Comparison of ENCODE assay signal across 33 cellular contexts in the genomic region with DNA sequence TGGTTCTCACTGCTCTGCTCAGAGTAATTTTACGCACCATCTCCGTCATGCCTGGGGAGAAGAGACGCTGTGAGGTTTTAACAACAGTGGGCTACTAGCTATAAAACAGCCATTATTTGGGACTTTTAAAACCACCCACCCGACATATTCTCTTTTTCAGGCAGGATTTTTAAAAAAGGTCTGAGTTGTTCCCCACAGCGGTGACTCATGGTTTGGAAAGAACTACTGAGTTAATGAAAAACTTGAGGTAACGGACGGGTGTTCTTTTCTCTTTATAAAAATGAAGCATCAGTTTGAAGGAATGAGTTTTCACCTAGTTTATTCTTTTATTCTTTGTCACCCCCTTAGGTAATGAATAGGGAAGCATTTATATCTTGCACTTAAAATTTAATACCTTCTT.
DNase-seq lines count a peak whose midpoint lies in the region; ATAC-seq, FAIRE-seq and TF ChIP-seq lines count a peak whose summit lies in the region.
"Had no signal": no experiment of that assay in that cellular context is flagged by ENCODE, and none has a peak within 500 bp of the region (broad histone marks: within the 10 kb centered on the region; RNA-seq: fewer than 3 reads in every experiment).

No MANE protein-coding gene starts in this region.

- H3K4me2 ChIP-seq in A549 = peak overlapping the region; percentile 67
- H3K4me2 ChIP-seq: smooth muscle cell had no signal

- H3K27me3 Mint-ChIP-seq in nephron (ENCODE audit: low read depth) = peaks cover 5% of the 10 kb centered on the region
- H3K27me3 Mint-ChIP-seq in natural killer cell (ENCODE audit: low read depth in 2 of 2) = no peaks in the 10 kb centered on the region
- H3K27me3 Mint-ChIP-seq: activated naive CD8-positive, alpha-beta T cell treated with anti-CD3 and anti-CD28 coated beads, Interleukin-2, amount 50 U/mL, for 24 hours; brain; CD4-positive, alpha-beta memory T cell; natural killer cell treated with Interleukin-12 subunit alpha and Interleukin-12 subunit beta and Interleukin-15 and Interleukin-18, amount 100 ng/mL, for 72 hours; stimulated activated naive CD8-positive, alpha-beta T cell treated with anti-CD3 and anti-CD28 coated beads, Interleukin-15, Interleukin-2, amounts not matched to agents 100 ng/mL and 50 ng/mL, for 24 hours had no signal

- H3K9me3 Mint-ChIP-seq in nephron (no peaks in the 10 kb centered on the region), natural killer cell (no peaks in the 10 kb centered on the region)
- H3K9me3 Mint-ChIP-seq: activated naive CD8-positive, alpha-beta T cell treated with anti-CD3 and anti-CD28 coated beads, Interleukin-2, amount 50 U/mL, for 24 hours; activated T-cell treated with anti-CD3 and anti-CD28 coated beads, Interleukin-2, amount 50 U/mL, for 72 hours; H9; natural killer cell treated with Interleukin-12 subunit alpha and Interleukin-12 subunit beta and Interleukin-15 and Interleukin-18, amount 100 ng/mL, for 72 hours; stimulated activated naive CD8-positive, alpha-beta T cell treated with anti-CD3 and anti-CD28 coated beads, Interleukin-15, Interleukin-2, amounts not matched to agents 100 ng/mL and 50 ng/mL, for 24 hours had no signal

- peaks cover 32% of the 10 kb centered on the region for H3K4me1 ChIP-seq in A549

- 26% methylated on average over 7 of the region's 7 CpGs for WGBS in A549 (ENCODE audit: missing lambda C conversion rate)

- no peak for TF ChIP-seq RAD21 in A549 (conservative IDR thresholded peaks at IDR 0.05 in 1 of 2, IDR thresholded peaks at IDR 0.05 in 1 of 2)

- H3K27ac Mint-ChIP-seq in nephron (peak overlapping the region; percentile 66 to 76 (median 73)), natural killer cell (no peak overlapping the region)
- H3K27ac Mint-ChIP-seq: activated naive CD8-positive, alpha-beta T cell treated with anti-CD3 and anti-CD28 coated beads, Interleukin-2, amount 50 U/mL, for 24 hours; activated T-cell treated with anti-CD3 and anti-CD28 coated beads, Interleukin-2, amount 50 U/mL, for 72 hours; B cell; brain; CD4-positive, alpha-beta memory T cell; H9; natural killer cell treated with Interleukin-12 subunit alpha and Interleukin-12 subunit beta and Interleukin-15 and Interleukin-18, amount 100 ng/mL, for 72 hours; stimulated activated naive CD8-positive, alpha-beta T cell treated with anti-CD3 and anti-CD28 coated beads, Interleukin-15, Interleukin-2, amounts not matched to agents 100 ng/mL and 50 ng/mL, for 24 hours had no signal

- H3K36me3 Mint-ChIP-seq in nephron (ENCODE audit: low read depth) (peaks cover 9% of the 10 kb centered on the region), natural killer cell (no peaks in the 10 kb centered on the region)

- intact Hi-C loops in natural killer cell (cut with micrococcal nuclease) = no loop called here

- ATAC-seq in A549 = peak; percentile 45 to 74; a peak in 5 of 6 replicates
- ATAC-seq in natural killer cell = no peak
- no peak for ATAC-seq in HG03378 (IDR thresholded peaks at IDR 0.05; ENCODE audit: unreplicated experiment)
- ATAC-seq: activated naive CD8-positive, alpha-beta T cell treated with anti-CD3 and anti-CD28 coated beads, Interleukin-2, amount 50 U/mL, for 24 hours; activated T-cell treated with anti-CD3 and anti-CD28 coated beads, Interleukin-2, amount 50 U/mL, for 72 hours; natural killer cell treated with Interleukin-12 subunit alpha and Interleukin-12 subunit beta and Interleukin-15 and Interleukin-18, amount 100 ng/mL, for 72 hours had no signal

- no peak for TF ChIP-seq EP300 in A549 (IDR thresholded peaks at IDR 0.05)

- H3K4me3 Mint-ChIP-seq in nephron = no peak overlapping the region
- H3K4me3 Mint-ChIP-seq in natural killer cell = no peak overlapping the region
- H3K4me3 Mint-ChIP-seq: activated naive CD8-positive, alpha-beta T cell treated with anti-CD3 and anti-CD28 coated beads, Interleukin-2, amount 50 U/mL, for 24 hours; activated T-cell treated with anti-CD3 and anti-CD28 coated beads, Interleukin-2, amount 50 U/mL, for 72 hours; B cell; brain; CD4-positive, alpha-beta memory T cell; H9; natural killer cell treated with Interleukin-12 subunit alpha and Interleukin-12 subunit beta and Interleukin-15 and Interleukin-18, amount 100 ng/mL, for 72 hours; stimulated activated naive CD8-positive, alpha-beta T cell treated with anti-CD3 and anti-CD28 coated beads, Interleukin-15, Interleukin-2, amounts not matched to agents 100 ng/mL and 50 ng/mL, for 24 hours had no signal

- H3K4me3 ChIP-seq in A549 = peak overlapping the region; percentile 10; the same call in 1 of the 3 replicates
- no peak overlapping the region for H3K4me3 ChIP-seq in fibroblast of mammary gland (ENCODE audit: control insufficient read depth, low read depth, low read length)
- H3K4me3 ChIP-seq: lower lobe of right lung, SJSA1, smooth muscle cell, vagina had no signal

- no peaks in the 10 kb centered on the region for H3K9me3 ChIP-seq in A549
- H3K9me3 ChIP-seq: lower lobe of right lung, SJSA1 had no signal

- POLR2A ChIA-PET in A549 (lab: Yijun Ruan, JAX) = no interaction called here

- peak overlapping the region; percentile 54 to 79 for H3K27ac ChIP-seq in A549
- H3K27ac ChIP-seq: HL-60, lower lobe of right lung, SJSA1, vagina had no signal

- no peak for TF ChIP-seq POLR2A in A549 (IDR thresholded peaks at IDR 0.05; ENCODE audit: low read length)

- FAIRE-seq in A549 (lab: Jason Lieb, UNC) (no peak), RCC 7860 (lab: Jason Lieb, UNC) (peak; percentile 96)
- FAIRE-seq: GM12891, keratinocyte had no signal

- peaks cover 6% of the 10 kb centered on the region for H3K4me1 Mint-ChIP-seq in nephron
- H3K4me1 Mint-ChIP-seq in natural killer cell = no peaks in the 10 kb centered on the region
- H3K4me1 Mint-ChIP-seq: activated naive CD8-positive, alpha-beta T cell treated with anti-CD3 and anti-CD28 coated beads, Interleukin-2, amount 50 U/mL, for 24 hours; B cell; CD4-positive, alpha-beta memory T cell had no signal

- TF ChIP-seq CTCF in A549 (IDR thresholded peaks at IDR 0.05) = no peak
- no peak for TF ChIP-seq CTCF in fibroblast of mammary gland (conservative IDR thresholded peaks at IDR 0.05; ENCODE audit: control insufficient read depth, insufficient read depth, low read depth, low read length)
- TF ChIP-seq CTCF in nephron (IDR thresholded peaks at IDR 0.05; ENCODE audit: unreplicated experiment in 3 of 3) = no peak
- no peak for TF ChIP-seq CTCF in natural killer cell (IDR thresholded peaks at IDR 0.05)

- CTCF ChIA-PET in A549 (lab: Yijun Ruan, JAX) = interaction anchor here (0.5 kb wide), 1 partner anchor 508 kb away, joined by 3 read pairs; no protein-coding TSS in a partner anchor

- peak in 1 of 2 experiments; percentile 16 for DNase-seq in A549 (ENCODE audit: low read depth in 1 of 2, low spot score in 1 of 2)
- peak; percentile 62 for DNase-seq in RCC 7860 (ENCODE audit: low spot score)
- peak; percentile 53 for DNase-seq in fibroblast of mammary gland (ENCODE audit: low read depth)
- DNase-seq in natural killer cell = no peak
- DNase-seq in NCI-H524 (lab: John Stamatoyannopoulos, UW) = no peak
- DNase-seq in activated CD4-positive, alpha-beta T cell treated with anti-CD3 and anti-CD28 coated beads, Interleukin-2, amount 50 U/mL, for 1 hour = no peak
- DNase-seq: activated CD4-positive, alpha-beta T cell treated with anti-CD3 and anti-CD28 coated beads, Interleukin-2, amount 50 U/mL, for 4 hours; activated CD4-positive, CD25-positive, alpha-beta regulatory T cell; activated naive CD4-positive, alpha-beta T cell; activated naive CD8-positive, alpha-beta T cell treated with anti-CD3 and anti-CD28 coated beads, Interleukin-2, amount 50 U/mL, for 24 hours; activated T-cell treated with anti-CD3 and anti-CD28 coated beads, Interleukin-2, amount 50 U/mL, for 72 hours; CD4-positive, alpha-beta memory T cell; DMS 273 treated with DMSO at 0.1 percent for 48 hours; H9; KG1; lower lobe of right lung; NCI-H1092 treated with DMSO at 0.1 percent for 48 hours; NCI-H187; NCI-H2171; RPMI8226; T-helper 1 cell had no signal

TF ChIP-seq in A549, 52 proteins besides CTCF, POLR2A, EP300 and RAD21:
- TF ChIP-seq MAFK (IDR thresholded peaks at IDR 0.05; ENCODE audit: partially characterized antibody) (no peak), FOSL2 (IDR thresholded peaks at IDR 0.05) (0 out of 2 replicates have a peak, but pooled peaks have one; percentile 34), FOSL2 (CRISPR knock-in tag; IDR thresholded peaks at IDR 0.05) (peak; percentile 68)

Comparison
In these comparisons a context has a peak if more than half of its experiments do, and no peak if none do; other contexts are left out.
1. ATAC-seq: peak in A549 (2 of 2); none in natural killer cell (0 of 3) and HG03378 (single experiment).
2. DNase-seq: peak in RCC 7860 (single experiment) and fibroblast of mammary gland (single experiment); none in natural killer cell (single experiment), NCI-H524 (0 of 2) and activated CD4-positive, alpha-beta T cell treated with anti-CD3 and anti-CD28 coated beads, Interleukin-2, amount 50 U/mL, for 1 hour (single experiment).
3. H3K27ac Mint-ChIP-seq: peak in nephron (3 of 3); none in natural killer cell (0 of 2).